ENCODE assay signal across 9 cellular contexts in genomic region chr21:37496972-37497371, GRCh38.
DNase-seq lines count a peak whose midpoint lies in the region; ATAC-seq and TF ChIP-seq lines count a peak whose summit lies in the region.
"Had no signal": no experiment of that assay in that cellular context is flagged by ENCODE, and none has a peak within 500 bp of the region (broad histone marks: within the 10 kb centered on the region; RNA-seq: fewer than 3 reads in every experiment).

No MANE protein-coding gene starts in this region.

- no peak for DNase-seq in CD8-positive, alpha-beta T cell
- DNase-seq in HT-29 (ENCODE audit: low spot score) (peak; percentile 9), amniotic epithelial cell (ENCODE audit: low read depth) (peak; percentile 16), right lobe of liver (no peak), NCI-H1694 (lab: John Stamatoyannopoulos, UW) (no peak), NCI-H2107 (lab: John Stamatoyannopoulos, UW) (no peak), Ammon's horn (ENCODE audit: low spot score) (no peak)
- DNase-seq: activated naive CD8-positive, alpha-beta T cell treated with anti-CD3 and anti-CD28 coated beads, Interleukin-2, amount 10 ng/mL, durations not matched to agents 7 days and 5 days had no signal

- peaks cover 6% of the 10 kb centered on the region for H3K36me3 ChIP-seq in CD8-positive, alpha-beta T cell (ENCODE audit: insufficient read depth, low read length)
- peaks cover 0 to 27% (median 2%) of the 10 kb centered on the region in 4 donors for H3K36me3 ChIP-seq in right lobe of liver

- H3K4me1 Mint-ChIP-seq in CD8-positive, alpha-beta T cell (ENCODE audit: low read depth): peaks cover 27% of the 10 kb centered on the region

- intact Hi-C loops in CD8-positive, alpha-beta T cell (cut with DNase I, micrococcal nuclease): loop anchor here (2.0 to 5.0 kb wide), 2 partner anchors 65 to 276 kb away; no protein-coding TSS in a partner anchor
- intact Hi-C loops in right lobe of liver (cut with DNase I): no loop called here

- TF ChIP-seq POLR2A in right lobe of liver (IDR thresholded peaks at IDR 0.05): no peak

- no peaks in the 10 kb centered on the region for H3K9me3 ChIP-seq in CD8-positive, alpha-beta T cell (ENCODE audit: low read length)
- H3K9me3 ChIP-seq in right lobe of liver: no peaks in the 10 kb centered on the region

- no peak for TF ChIP-seq CTCF in CD8-positive, alpha-beta T cell (IDR thresholded peaks at IDR 0.05)
- peak in 3 of 4 donors; percentile 27 to 36 (median 31) for TF ChIP-seq CTCF in right lobe of liver (IDR thresholded peaks at IDR 0.05)

- peaks cover 68% of the 10 kb centered on the region for H3K36me3 Mint-ChIP-seq in CD8-positive, alpha-beta T cell

- ATAC-seq in CD8-positive, alpha-beta T cell: no peak
- peak in 1 of 4 donors; percentile 37 for ATAC-seq in right lobe of liver
- ATAC-seq in activated CD4-positive, CD25-positive, alpha-beta regulatory T cell treated with anti-CD3 and anti-CD28 coated beads, Interleukin-2, amount 50 U/mL, for 24 hours: no peak

- H3K27ac Mint-ChIP-seq in CD8-positive, alpha-beta T cell: peak overlapping the region; percentile 5
- H3K27ac Mint-ChIP-seq: activated naive CD8-positive, alpha-beta T cell treated with anti-CD3 and anti-CD28 coated beads, Interleukin-2, amount 10 ng/mL, durations not matched to agents 7 days and 5 days had no signal

- POLR2A ChIA-PET in CD8-positive, alpha-beta T cell (lab: Charles Lee): interaction anchor here (1.2 kb wide), 2 partner anchors 67 to 276 kb away, joined by 3 read pairs; no protein-coding TSS in a partner anchor

- H3K4me1 ChIP-seq in CD8-positive, alpha-beta T cell (ENCODE audit: insufficient read depth, low read length): no peaks in the 10 kb centered on the region
- no peaks in the 10 kb centered on the region for H3K4me1 ChIP-seq in right lobe of liver

- no peak overlapping the region for H3K4me3 Mint-ChIP-seq in CD8-positive, alpha-beta T cell
- H3K4me3 Mint-ChIP-seq: activated naive CD8-positive, alpha-beta T cell treated with anti-CD3 and anti-CD28 coated beads, Interleukin-2, amount 10 ng/mL, durations not matched to agents 7 days and 5 days had no signal

- H3K27me3 Mint-ChIP-seq in CD8-positive, alpha-beta T cell (ENCODE audit: low read depth): no peaks in the 10 kb centered on the region
- H3K27me3 Mint-ChIP-seq: activated naive CD8-positive, alpha-beta T cell treated with anti-CD3 and anti-CD28 coated beads, Interleukin-2, amount 10 ng/mL, durations not matched to agents 7 days and 5 days had no signal

- no peaks in the 10 kb centered on the region for H3K27me3 ChIP-seq in CD8-positive, alpha-beta T cell (ENCODE audit: insufficient read depth, low read length)
- H3K27me3 ChIP-seq in right lobe of liver: no peaks in the 10 kb centered on the region

- H3K27ac ChIP-seq in CD8-positive, alpha-beta T cell (ENCODE audit: low read depth, low read length): no peak overlapping the region
- H3K27ac ChIP-seq in right lobe of liver: no peak overlapping the region

- H3K9me3 Mint-ChIP-seq in CD8-positive, alpha-beta T cell: peaks cover 2% of the 10 kb centered on the region

- no peak overlapping the region for H3K4me3 ChIP-seq in CD8-positive, alpha-beta T cell (ENCODE audit: low read depth, low read length)
- no peak overlapping the region for H3K4me3 ChIP-seq in right lobe of liver

- CTCF ChIA-PET in CD8-positive, alpha-beta T cell (lab: Charles Lee): interaction anchor here (0.9 to 1.0 kb wide), 2 partner anchors 22 to 112 kb away, joined by 3 read pairs; no protein-coding TSS in a partner anchor

- 84% methylated on average over 4 of the region's 4 CpGs for WGBS in right lobe of liver (ENCODE audit: insufficient coverage, low coverage, low lambda C conversion rate, missing lambda C conversion rate)

Comparison
In these comparisons a context has a peak if more than half of its experiments do, and no peak if none do; other contexts are left out.
1. DNase-seq: peak in HT-29 (single experiment) and amniotic epithelial cell (single experiment); none in CD8-positive, alpha-beta T cell (0 of 7), right lobe of liver (0 of 3), NCI-H1694 (single experiment), NCI-H2107 (single experiment) and Ammon's horn (single experiment).
2. intact Hi-C loops: an anchor here in CD8-positive, alpha-beta T cell (2.0 to 5.0 kb wide); none called in right lobe of liver.